ENCODE assay signal across 19 cellular contexts in genomic region chr17:64084940-64085649, GRCh38. TPM values are rescaled to one million over a fixed set of nuclear protein-coding genes. Genes with fewer than 3 reads are reported as not detected.
DNase-seq lines count a peak whose midpoint lies in the region; ATAC-seq, FAIRE-seq and TF ChIP-seq lines count a peak whose summit lies in the region.
"Had no signal": no experiment of that assay in that cellular context is flagged by ENCODE, and none has a peak within 500 bp of the region (broad histone marks: within the 10 kb centered on the region; RNA-seq: fewer than 3 reads in every experiment).

No MANE protein-coding gene starts in this region.

- peak; percentile 7 for DNase-seq in NCI-H146 treated with DMSO at 0.1 percent for 48 hours (lab: John Stamatoyannopoulos, UW; ENCODE audit: unreplicated experiment)
- DNase-seq in bronchial epithelial cell (ENCODE audit: low read depth) = peak; percentile 42
- no peak for DNase-seq in mesendoderm
- DNase-seq in smooth muscle cell (lab: John Stamatoyannopoulos, UW; ENCODE audit: unreplicated experiment) = no peak
- no peak for DNase-seq in activated naive CD8-positive, alpha-beta T cell treated with anti-CD3 and anti-CD28 coated beads, Interleukin-2, amount 50 U/mL, for 24 hours
- DNase-seq in NCI-H2107 treated with DMSO at 0.1 percent for 48 hours (lab: John Stamatoyannopoulos, UW; ENCODE audit: unreplicated experiment) = no peak
- DNase-seq: ACHN; activated CD4-positive, alpha-beta T cell treated with anti-CD3 and anti-CD28 coated beads, Interleukin-2, amount 10 ng/mL, durations not matched to agents 7 days and 5 days; heart left ventricle; kidney; NCI-H1930; NK-92 treated with Interleukin-12 subunit alpha and Interleukin-12 subunit beta, amount 100 ng/mL, for 24 hours; SHP77 treated with DMSO at 0.1 percent for 48 hours had no signal

- no peak overlapping the region for H2BK120ac ChIP-seq in mesendoderm (ENCODE audit: low read depth, low read length)

- no peak for ATAC-seq in HG03520 (IDR thresholded peaks at IDR 0.05; ENCODE audit: unreplicated experiment)
- no peak for ATAC-seq in activated naive CD8-positive, alpha-beta T cell treated with anti-CD3 and anti-CD28 coated beads, Interleukin-2, amount 50 U/mL, for 24 hours

- no peak for FAIRE-seq in bronchial epithelial cell (lab: Jason Lieb, UNC)
- FAIRE-seq: kidney had no signal

- no peak overlapping the region for H3K27ac Mint-ChIP-seq in activated naive CD8-positive, alpha-beta T cell treated with anti-CD3 and anti-CD28 coated beads, Interleukin-2, amount 50 U/mL, for 24 hours
- H3K27ac Mint-ChIP-seq: activated CD4-positive, alpha-beta T cell treated with anti-CD3 and anti-CD28 coated beads, Interleukin-2, amount 10 ng/mL, durations not matched to agents 7 days and 5 days; activated T-helper 1 cell treated with anti-CD3 and anti-CD28 coated beads, Interleukin-12 subunit alpha, Interleukin-12 subunit beta, Interleukin-2, Interleukin-4 antibody, amounts not matched to agents 30 ng/mL and 10 ng/mL and 1 ng/mL, durations not matched to agents 14 hours and 24 hours and 36 hours; progenitor cell of endocrine pancreas had no signal

- WGBS in mesendoderm (ENCODE audit: extremely low coverage, insufficient coverage, low lambda C conversion rate) = no CpG with 5 or more reads among the region's 8 CpGs
- WGBS in smooth muscle cell (ENCODE audit: low lambda C conversion rate) = 79% methylated on average over 8 of the region's 8 CpGs

- no peaks in the 10 kb centered on the region for H3K79me2 ChIP-seq in mesendoderm (ENCODE audit: control insufficient read depth, insufficient read depth, low read length)
- H3K79me2 ChIP-seq in smooth muscle cell (ENCODE audit: low read depth) = peaks cover 4% of the 10 kb centered on the region

- no peak overlapping the region for H2AFZ ChIP-seq in smooth muscle cell (ENCODE audit: low read depth)

- H3K9ac ChIP-seq in mesendoderm (ENCODE audit: low read length) = no peak overlapping the region
- no peak overlapping the region for H3K9ac ChIP-seq in smooth muscle cell (ENCODE audit: low read depth)

- H3K4me3 Mint-ChIP-seq in activated naive CD8-positive, alpha-beta T cell treated with anti-CD3 and anti-CD28 coated beads, Interleukin-2, amount 50 U/mL, for 24 hours = no peak overlapping the region
- H3K4me3 Mint-ChIP-seq: activated CD4-positive, alpha-beta T cell treated with anti-CD3 and anti-CD28 coated beads, Interleukin-2, amount 10 ng/mL, durations not matched to agents 7 days and 5 days; activated T-helper 1 cell treated with anti-CD3 and anti-CD28 coated beads, Interleukin-12 subunit alpha, Interleukin-12 subunit beta, Interleukin-2, Interleukin-4 antibody, amounts not matched to agents 30 ng/mL and 10 ng/mL and 1 ng/mL, durations not matched to agents 14 hours and 24 hours and 36 hours had no signal

- peak overlapping the region; percentile 47 for H3K56ac ChIP-seq in mesendoderm (ENCODE audit: low read length)

- H3K27me3 Mint-ChIP-seq in activated naive CD8-positive, alpha-beta T cell treated with anti-CD3 and anti-CD28 coated beads, Interleukin-2, amount 50 U/mL, for 24 hours = no peaks in the 10 kb centered on the region
- H3K27me3 Mint-ChIP-seq: activated CD4-positive, alpha-beta T cell treated with anti-CD3 and anti-CD28 coated beads, Interleukin-2, amount 10 ng/mL, durations not matched to agents 7 days and 5 days; progenitor cell of endocrine pancreas had no signal

- H4K8ac ChIP-seq in mesendoderm (ENCODE audit: low read depth, low read length) = no peak overlapping the region

- no peak overlapping the region for H2BK5ac ChIP-seq in mesendoderm (ENCODE audit: low read length)

- H4K5ac ChIP-seq in mesendoderm (ENCODE audit: low read length) = peak overlapping the region; percentile 33

- H3K36me3 ChIP-seq in bronchial epithelial cell (ENCODE audit: control insufficient read depth, insufficient read depth, low read length) (peaks cover 4% of the 10 kb centered on the region), mesendoderm (ENCODE audit: control insufficient read depth, insufficient read depth, low read length) (no peaks in the 10 kb centered on the region), smooth muscle cell (ENCODE audit: low read depth) (no peaks in the 10 kb centered on the region)

- no peaks in the 10 kb centered on the region for H3F3A ChIP-seq in smooth muscle cell (ENCODE audit: low read depth)

- peaks cover 5% of the 10 kb centered on the region for H3K36me3 Mint-ChIP-seq in activated naive CD8-positive, alpha-beta T cell treated with anti-CD3 and anti-CD28 coated beads, Interleukin-2, amount 50 U/mL, for 24 hours (ENCODE audit: low read depth)

- H3K23ac ChIP-seq in mesendoderm (ENCODE audit: low read length) = peak overlapping the region; percentile 35

- no peaks in the 10 kb centered on the region for H3K9me3 Mint-ChIP-seq in activated naive CD8-positive, alpha-beta T cell treated with anti-CD3 and anti-CD28 coated beads, Interleukin-2, amount 50 U/mL, for 24 hours
- H3K9me3 Mint-ChIP-seq: activated CD4-positive, alpha-beta T cell treated with anti-CD3 and anti-CD28 coated beads, Interleukin-2, amount 10 ng/mL, durations not matched to agents 7 days and 5 days; activated T-helper 1 cell treated with anti-CD3 and anti-CD28 coated beads, Interleukin-12 subunit alpha, Interleukin-12 subunit beta, Interleukin-2, Interleukin-4 antibody, amounts not matched to agents 30 ng/mL and 10 ng/mL and 1 ng/mL, durations not matched to agents 14 hours and 24 hours and 36 hours had no signal

- no peaks in the 10 kb centered on the region for H3K79me1 ChIP-seq in mesendoderm (ENCODE audit: low read length)

- no peak overlapping the region for H3K4ac ChIP-seq in mesendoderm (ENCODE audit: low read depth, low read length)

- H3K4me1 ChIP-seq in mesendoderm (ENCODE audit: control insufficient read depth, low read depth, low read length) (peaks cover 17% of the 10 kb centered on the region), smooth muscle cell (ENCODE audit: low read depth) (peaks cover 10% of the 10 kb centered on the region)

- H2AK5ac ChIP-seq in mesendoderm (ENCODE audit: low read length) = no peak overlapping the region

- H3K18ac ChIP-seq in mesendoderm (ENCODE audit: low read length) = no peak overlapping the region

- H3K27ac ChIP-seq in 22Rv1 (peak overlapping the region; percentile 85), mesendoderm (ENCODE audit: low read depth, low read length) (no peak overlapping the region), smooth muscle cell (ENCODE audit: low read depth) (no peak overlapping the region)
- H3K27ac ChIP-seq: coronary artery had no signal

- H2BK15ac ChIP-seq in mesendoderm (replicated peaks; ENCODE audit: low read depth) = no peak overlapping the region

- no peaks in the 10 kb centered on the region for H3K9me3 ChIP-seq in smooth muscle cell (replicated peaks; ENCODE audit: low read depth)
- H3K9me3 ChIP-seq: heart left ventricle, mucosa of descending colon had no signal

- H3K4me2 ChIP-seq in mesendoderm (ENCODE audit: low read length) = no peak overlapping the region
- H3K4me2 ChIP-seq in smooth muscle cell = no peak overlapping the region

- peaks cover 26% of the 10 kb centered on the region for H3K4me1 Mint-ChIP-seq in activated naive CD8-positive, alpha-beta T cell treated with anti-CD3 and anti-CD28 coated beads, Interleukin-2, amount 50 U/mL, for 24 hours

- H3K4me3 ChIP-seq in bronchial epithelial cell (ENCODE audit: low read depth, low read length) (no peak overlapping the region), mesendoderm (ENCODE audit: low read length) (no peak overlapping the region), smooth muscle cell (no peak overlapping the region)
- H3K4me3 ChIP-seq: coronary artery, heart left ventricle, mucosa of descending colon had no signal

- H3K27me3 ChIP-seq in bronchial epithelial cell (ENCODE audit: control insufficient read depth, insufficient read depth, low read length) (no peaks in the 10 kb centered on the region), mesendoderm (ENCODE audit: insufficient read depth, low read length, poor library complexity) (no peaks in the 10 kb centered on the region), smooth muscle cell (ENCODE audit: low read depth) (no peaks in the 10 kb centered on the region)
- H3K27me3 ChIP-seq: heart left ventricle had no signal

- no peak for TF ChIP-seq CTCF in 22Rv1 (IDR thresholded peaks at IDR 0.05)
- TF ChIP-seq CTCF in bronchial epithelial cell (IDR thresholded peaks at IDR 0.05; ENCODE audit: insufficient read depth, low read length, severe bottlenecking) = no peak
- TF ChIP-seq CTCF in smooth muscle cell (IDR thresholded peaks at IDR 0.05; ENCODE audit: borderline replicate concordance, insufficient read depth, poor library complexity, severe bottlenecking) = no peak

- peaks cover 20% of the 10 kb centered on the region for H4K20me1 ChIP-seq in smooth muscle cell (ENCODE audit: low read depth)

RNA-seq across cellular contexts. Expression of gene ERN1, which starts 44.8 kb away (rescaled TPM):
- 22.1 and 35.2 TPM in 2 replicates for total RNA-seq in bronchial epithelial cell
- polyA plus RNA-seq in mesendoderm (2013, experiment 1 of 2) = 3.3 TPM
- 2.9 TPM for polyA plus RNA-seq in mesendoderm (2013, experiment 2 of 2)
- total RNA-seq in smooth muscle cell = 8.6 and 10.2 TPM in 2 replicates
- polyA plus RNA-seq in smooth muscle cell = 9.0 and 17.2 TPM in 2 replicates

Comparison
In these comparisons a context has a peak if more than half of its experiments do, and no peak if none do; other contexts are left out.
1. DNase-seq: peak in NCI-H146 treated with DMSO at 0.1 percent for 48 hours (single experiment) and bronchial epithelial cell (single experiment); none in mesendoderm (single experiment), smooth muscle cell (single experiment), activated naive CD8-positive, alpha-beta T cell treated with anti-CD3 and anti-CD28 coated beads, Interleukin-2, amount 50 U/mL, for 24 hours (single experiment) and NCI-H2107 treated with DMSO at 0.1 percent for 48 hours (single experiment).